22 cellular contexts compared by ENCODE assay signal in the genomic region with DNA sequence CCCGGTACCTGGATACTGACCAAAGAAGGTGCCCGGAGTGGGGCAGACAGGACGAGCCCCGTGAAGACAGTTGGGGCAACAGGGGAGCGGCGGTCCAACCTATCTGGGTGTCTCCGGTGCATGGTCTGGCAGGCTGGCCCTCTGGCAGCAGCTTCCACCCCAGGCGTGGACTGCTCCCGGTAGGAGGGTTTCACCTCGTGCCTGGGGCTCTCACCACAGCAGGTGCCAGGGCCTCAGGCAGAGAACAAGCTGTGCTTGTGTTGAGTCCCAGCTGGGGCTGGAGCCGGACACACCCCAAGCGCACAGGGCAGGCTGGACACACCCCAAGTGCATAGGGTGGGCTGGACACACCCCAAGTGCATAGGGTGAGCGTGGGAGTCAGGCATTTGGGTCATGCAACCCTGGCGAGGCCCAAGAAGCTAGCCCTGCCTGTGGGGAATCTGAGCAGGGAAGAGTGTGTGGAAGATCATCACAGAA. TPM values are rescaled to one million over a fixed set of nuclear protein-coding genes. Genes with fewer than 3 reads are reported as not detected.
DNase-seq lines count a peak whose midpoint lies in the region; ATAC-seq and TF ChIP-seq lines count a peak whose summit lies in the region.
"Had no signal": no experiment of that assay in that cellular context is flagged by ENCODE, and none has a peak within 500 bp of the region (broad histone marks: within the 10 kb centered on the region; RNA-seq: fewer than 3 reads in every experiment).

No MANE protein-coding gene starts in this region.

- TF ChIP-seq CTCF in OCI-LY7 (conservative IDR thresholded peaks at IDR 0.05; ENCODE audit: low read length): no peak

- H3K27ac Mint-ChIP-seq in CD4-positive, CD25-positive, alpha-beta regulatory T cell: no peak overlapping the region
- H3K27ac Mint-ChIP-seq: activated CD4-positive, alpha-beta T cell treated with anti-CD3 and anti-CD28 coated beads for 36 hours; activated naive CD8-positive, alpha-beta T cell treated with anti-CD3 and anti-CD28 coated beads for 36 hours; HFFc6 had no signal

- H3K4me1 ChIP-seq in CD4-positive, CD25-positive, alpha-beta regulatory T cell (ENCODE audit: control insufficient read depth, insufficient read depth, low read length, poor library complexity, severe bottlenecking): peaks cover 9% of the 10 kb centered on the region
- H3K4me1 ChIP-seq in HUES6 (ENCODE audit: control insufficient read depth, insufficient read depth, low read length) (peaks cover 5% of the 10 kb centered on the region; the same call in 1 of the 2 replicates), OCI-LY7 (ENCODE audit: insufficient read depth, low read length, poor library complexity, severe bottlenecking) (no peaks in the 10 kb centered on the region), HAP-1 (no peaks in the 10 kb centered on the region; the same call in 1 of the 2 replicates)
- H3K4me1 ChIP-seq: psoas muscle had no signal

- no peak overlapping the region for H3K9ac ChIP-seq in HUES6 (ENCODE audit: low read length)

- no peaks in the 10 kb centered on the region for H3K9me3 ChIP-seq in CD4-positive, CD25-positive, alpha-beta regulatory T cell (ENCODE audit: control insufficient read depth in 2 of 2, low read length in 2 of 2)
- no peaks in the 10 kb centered on the region for H3K9me3 ChIP-seq in HUES6 (ENCODE audit: control insufficient read depth, insufficient read depth, low read depth, low read length)
- no peaks in the 10 kb centered on the region for H3K9me3 ChIP-seq in iPS-18c (ENCODE audit: control insufficient read depth, insufficient read depth, low read length)
- no peaks in the 10 kb centered on the region for H3K9me3 ChIP-seq in OCI-LY7 (ENCODE audit: low read length)
- H3K9me3 ChIP-seq in HAP-1: no peaks in the 10 kb centered on the region
- H3K9me3 ChIP-seq: neutrophil, psoas muscle, tibial nerve had no signal

- peaks cover 10% of the 10 kb centered on the region for H3K27me3 ChIP-seq in CD4-positive, CD25-positive, alpha-beta regulatory T cell (ENCODE audit: control insufficient read depth, insufficient read depth, low read length)
- peaks cover 87% of the 10 kb centered on the region for H3K27me3 ChIP-seq in HUES6 (ENCODE audit: control insufficient read depth, insufficient read depth, low read length)
- peaks cover 23% of the 10 kb centered on the region for H3K27me3 ChIP-seq in HAP-1 (ENCODE audit: low read depth)

- H3K79me2 ChIP-seq in OCI-LY7 (ENCODE audit: insufficient read depth, low read depth, low read length): no peaks in the 10 kb centered on the region

- DNase-seq in CD4-positive, CD25-positive, alpha-beta regulatory T cell: no peak
- DNase-seq in SW480 (ENCODE audit: low spot score) (peak; percentile 92), OCI-LY7 (ENCODE audit: low spot score) (no peak), HAP-1 (ENCODE audit: low spot score in 2 of 2) (no peak)
- DNase-seq: activated CD4-positive, alpha-beta T cell treated with anti-CD3 and anti-CD28 coated beads for 36 hours; activated naive CD8-positive, alpha-beta T cell treated with anti-CD3 and anti-CD28 coated beads for 36 hours; EL; HFFc6; left ventricle myocardium superior; NCI-H1930; psoas muscle; small intestine; stimulated activated naive CD4-positive, alpha-beta T cell; SW 1271 had no signal

- H3K9me2 ChIP-seq in OCI-LY7 (ENCODE audit: insufficient read depth, low read length): no peaks in the 10 kb centered on the region

- H3K4me3 ChIP-seq in CD4-positive, CD25-positive, alpha-beta regulatory T cell (ENCODE audit: low read depth, low read length): no peak overlapping the region
- peak overlapping the region; percentile 64 for H3K4me3 ChIP-seq in HUES6 (ENCODE audit: low read depth, low read length)
- peak overlapping the region; percentile 50 for H3K4me3 ChIP-seq in iPS-18c (ENCODE audit: insufficient read depth, low read depth, low read length)
- no peak overlapping the region for H3K4me3 ChIP-seq in OCI-LY7 (ENCODE audit: low read depth, low read length, poor library complexity, severe bottlenecking)
- H3K4me3 ChIP-seq in HAP-1: no peak overlapping the region
- H3K4me3 ChIP-seq: coronary artery, psoas muscle had no signal

- no peaks in the 10 kb centered on the region for H3K36me3 Mint-ChIP-seq in CD4-positive, CD25-positive, alpha-beta regulatory T cell
- H3K36me3 Mint-ChIP-seq: activated naive CD8-positive, alpha-beta T cell treated with anti-CD3 and anti-CD28 coated beads for 36 hours had no signal

- BruUV-seq in OCI-LY7 (replicated peaks; lab: Mats Ljungman, UMichigan): no TSS peak

- in situ Hi-C loops in HAP-1 (cut with MboI; ENCODE audit: low sequenced_read_pairs): no loop called here

- H3K4me1 Mint-ChIP-seq in CD4-positive, CD25-positive, alpha-beta regulatory T cell: peaks cover 0 to 11% (median 4%) of the 10 kb centered on the region in 4 donors
- H3K4me1 Mint-ChIP-seq: activated CD4-positive, alpha-beta T cell treated with anti-CD3 and anti-CD28 coated beads for 36 hours had no signal

- no peaks in the 10 kb centered on the region for H3K36me3 ChIP-seq in CD4-positive, CD25-positive, alpha-beta regulatory T cell (ENCODE audit: control insufficient read depth, insufficient read depth, low read length)
- H3K36me3 ChIP-seq in HUES6 (ENCODE audit: control insufficient read depth, insufficient read depth, low read length) (no peaks in the 10 kb centered on the region), OCI-LY7 (ENCODE audit: insufficient read depth, low read length) (no peaks in the 10 kb centered on the region), HAP-1 (replicated peaks) (no peaks in the 10 kb centered on the region)
- H3K36me3 ChIP-seq: neutrophil, tibial nerve had no signal

- no peaks in the 10 kb centered on the region for H4K20me1 ChIP-seq in OCI-LY7 (ENCODE audit: insufficient read depth, low read length)

- POLR2A ChIA-PET in OCI-LY7 (lab: Charles Lee): no interaction called here

- intact Hi-C loops in OCI-LY7 (cut with micrococcal nuclease; ENCODE audit: unreplicated experiment): no loop called here

- no peak overlapping the region for H3K4me2 ChIP-seq in OCI-LY7 (ENCODE audit: low read length)

- H3K27me3 Mint-ChIP-seq in CD4-positive, CD25-positive, alpha-beta regulatory T cell: peaks cover 60% of the 10 kb centered on the region

- H2AFZ ChIP-seq in OCI-LY7 (ENCODE audit: low read length): no peak overlapping the region

- ATAC-seq in CD4-positive, CD25-positive, alpha-beta regulatory T cell (ENCODE audit: low read depth in 2 of 2): no peak
- no peak for ATAC-seq in HG03521 (IDR thresholded peaks at IDR 0.05; ENCODE audit: unreplicated experiment)
- no peak for ATAC-seq in GM21515 (IDR thresholded peaks at IDR 0.05; ENCODE audit: unreplicated experiment)
- ATAC-seq: activated CD4-positive, alpha-beta T cell treated with anti-CD3 and anti-CD28 coated beads for 36 hours; left ventricle myocardium superior; psoas muscle; Right ventricle myocardium inferior had no signal

- H3K27ac ChIP-seq in CD4-positive, CD25-positive, alpha-beta regulatory T cell (ENCODE audit: insufficient read depth, low read length, poor library complexity, severe bottlenecking): no peak overlapping the region
- H3K27ac ChIP-seq in HUES6 (ENCODE audit: low read depth, low read length): no peak overlapping the region
- H3K27ac ChIP-seq in OCI-LY7 (ENCODE audit: low read depth, low read length, poor library complexity, severe bottlenecking): no peak overlapping the region
- H3K27ac ChIP-seq: coronary artery, neutrophil, psoas muscle had no signal

- peak overlapping the region in 3 of 4 donors; percentile 21 to 41 (median 32) for H3K4me3 Mint-ChIP-seq in CD4-positive, CD25-positive, alpha-beta regulatory T cell
- H3K4me3 Mint-ChIP-seq: activated CD4-positive, alpha-beta T cell treated with anti-CD3 and anti-CD28 coated beads for 36 hours; activated naive CD8-positive, alpha-beta T cell treated with anti-CD3 and anti-CD28 coated beads for 36 hours; HFFc6 had no signal

- CTCF ChIA-PET in OCI-LY7 (lab: Charles Lee; ENCODE audit: unreplicated experiment): no interaction called here

- H3K9me3 Mint-ChIP-seq in CD4-positive, CD25-positive, alpha-beta regulatory T cell: no peaks in the 10 kb centered on the region
- H3K9me3 Mint-ChIP-seq: activated naive CD8-positive, alpha-beta T cell treated with anti-CD3 and anti-CD28 coated beads for 36 hours; HFFc6 had no signal

RNA-seq across cellular contexts. Expression of a gene that starts 1.5 kb away (rescaled TPM):
- 18.6 TPM for total RNA-seq in CD4-positive, CD25-positive, alpha-beta regulatory T cell
- 10 to 100 TPM in 1 of 4 donors, 1 to 10 TPM in 3; 8.5 to 10.5 (median 9.3) TPM for polyA plus RNA-seq in CD4-positive, CD25-positive, alpha-beta regulatory T cell
- total RNA-seq in OCI-LY7 (2014; rRNA removed; shearing (Covaris generic)): 0.16 and 0.28 TPM in 2 replicates
- total RNA-seq in OCI-LY7 (2022): 0.42 and 0.52 TPM in 2 replicates
- total RNA-seq: Right ventricle myocardium inferior had no signal

RNA-seq across cellular contexts. Expression of a gene that starts 7.8 kb away (rescaled TPM):
- total RNA-seq in CD4-positive, CD25-positive, alpha-beta regulatory T cell: 4.6 TPM
- polyA plus RNA-seq in CD4-positive, CD25-positive, alpha-beta regulatory T cell: 10 to 100 TPM; 14.3 to 24.1 (median 17.7) TPM
- total RNA-seq in OCI-LY7 (2014; rRNA removed; shearing (Covaris generic)): 9.5 and 15.9 TPM in 2 replicates
- total RNA-seq in OCI-LY7 (2022): 12.2 and 14.4 TPM in 2 replicates

RNA-seq across cellular contexts. Expression of a gene that starts 13.8 kb away (rescaled TPM):
- total RNA-seq in CD4-positive, CD25-positive, alpha-beta regulatory T cell: 13.6 TPM
- polyA plus RNA-seq in CD4-positive, CD25-positive, alpha-beta regulatory T cell: 10 to 100 TPM; 60.3 to 85.9 (median 64.4) TPM
- total RNA-seq in OCI-LY7 (2014; rRNA removed; shearing (Covaris generic)): 44.8 and 51.3 TPM in 2 replicates
- 45.5 and 46.5 TPM in 2 replicates for total RNA-seq in OCI-LY7 (2022)

RNA-seq across cellular contexts. Expression of a gene that starts 16.9 kb away (rescaled TPM):
- 8.9 TPM for total RNA-seq in CD4-positive, CD25-positive, alpha-beta regulatory T cell
- polyA plus RNA-seq in CD4-positive, CD25-positive, alpha-beta regulatory T cell: 10 to 100 TPM in 2 of 4 donors, 1 to 10 TPM in 2; 7.9 to 10.4 (median 10.0) TPM
- total RNA-seq in OCI-LY7 (2014; rRNA removed; shearing (Covaris generic)): 10.3 and 11.6 TPM in 2 replicates
- total RNA-seq in OCI-LY7 (2022): 24.0 and 28.9 TPM in 2 replicates

RNA-seq across cellular contexts. Expression of a gene that starts 19.1 kb away (rescaled TPM):
- 2.5 TPM for total RNA-seq in CD4-positive, CD25-positive, alpha-beta regulatory T cell
- polyA plus RNA-seq in CD4-positive, CD25-positive, alpha-beta regulatory T cell: under 1 TPM; 0.37 to 0.70 (median 0.43) TPM
- 25.8 and 35.9 TPM in 2 replicates for total RNA-seq in OCI-LY7 (2014; rRNA removed; shearing (Covaris generic))
- 52.6 and 57.9 TPM in 2 replicates for total RNA-seq in OCI-LY7 (2022)

Comparison
In these comparisons a context has a peak if more than half of its experiments do, and no peak if none do; other contexts are left out.
1. H3K4me3 ChIP-seq: peak in HUES6 (single experiment) and iPS-18c (single experiment); none in CD4-positive, CD25-positive, alpha-beta regulatory T cell (single experiment), OCI-LY7 (single experiment) and HAP-1 (single experiment).
2. RNA of a gene that starts 1.5 kb away (total RNA-seq): 18.6 TPM in CD4-positive, CD25-positive, alpha-beta regulatory T cell (single experiment); 0.16 to 0.52 TPM in OCI-LY7; every median in the first group is over 10 times any median in the second.